Comparison of ENCODE assay signal across 22 cellular contexts in the genomic region with DNA sequence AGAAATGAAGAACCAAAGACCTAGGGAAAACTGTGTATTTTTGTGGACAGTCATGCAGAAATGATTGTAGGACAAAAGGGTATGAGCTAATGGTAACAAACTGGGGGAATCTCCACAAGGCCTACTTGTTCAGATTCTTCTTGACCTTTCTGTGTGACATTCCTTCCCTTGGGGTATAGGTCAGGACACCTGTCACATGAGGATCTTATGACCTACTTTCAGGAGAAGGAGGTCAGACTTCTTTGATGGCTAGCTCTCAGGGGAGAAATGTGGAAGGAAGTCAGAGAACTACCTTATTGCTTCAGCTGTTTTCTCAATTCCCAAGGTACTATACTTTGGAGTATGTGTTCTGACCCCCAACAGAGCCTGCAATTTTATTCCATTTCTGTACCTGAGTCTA.
"Had no signal": no experiment of that assay in that cellular context is flagged by ENCODE, and none has a peak within 500 bp of the region (broad histone marks: within the 10 kb centered on the region; RNA-seq: fewer than 3 reads in every experiment).

No MANE protein-coding gene starts in this region.

- H3K9me3 ChIP-seq: esophagus squamous epithelium, lower lobe of right lung, pancreas, right lobe of liver, testis, tibial artery, upper lobe of left lung had no signal

- H3K27ac ChIP-seq: coronary artery, esophagus squamous epithelium, lower lobe of right lung, pancreas, right lobe of liver, testis, tibial artery, upper lobe of left lung had no signal

- FAIRE-seq: endothelial cell of umbilical vein, keratinocyte, pancreas, small intestine, urothelium cell line had no signal

- H3K27me3 ChIP-seq: esophagus squamous epithelium, pancreas, right lobe of liver, testis, tibial artery, upper lobe of left lung had no signal

- H3K9me3 Mint-ChIP-seq: naive thymus-derived CD8-positive, alpha-beta T cell had no signal

- H3K27ac Mint-ChIP-seq: naive thymus-derived CD8-positive, alpha-beta T cell had no signal

- DNase-seq: dermis blood vessel endothelial cell; effector memory CD4-positive, alpha-beta T cell; esophagus squamous epithelium; left ventricle myocardium superior; lower lobe of right lung; naive thymus-derived CD8-positive, alpha-beta T cell; occipital lobe; pancreas; right lobe of liver; small intestine; stimulated activated CD4-positive, alpha-beta T cell treated with anti-CD3 and anti-CD28 coated beads, Interleukin-15, amount 100 ng/mL, for 24 hours; stimulated activated CD4-positive, alpha-beta T cell treated with anti-CD3 and anti-CD28 coated beads, Interleukin-4, amount 100 ng/mL, for 1 hour; stimulated activated CD8-positive, alpha-beta memory T cell treated with anti-CD3 and anti-CD28 coated beads, Interleukin-4, amount 100 ng/mL, for 48 hours; stimulated activated naive CD8-positive, alpha-beta T cell treated with anti-CD3 and anti-CD28 coated beads, Interleukin-15, Interleukin-2, amounts not matched to agents 100 U/mL and 50 U/mL, for 24 hours; substantia nigra; testis; tibial artery; upper lobe of left lung had no signal

- H3K36me3 Mint-ChIP-seq: naive thymus-derived CD8-positive, alpha-beta T cell had no signal

- H3K36me3 ChIP-seq: esophagus squamous epithelium, lower lobe of right lung, pancreas, right lobe of liver, tibial artery, upper lobe of left lung had no signal

- H3K4me3 Mint-ChIP-seq: naive thymus-derived CD8-positive, alpha-beta T cell had no signal

- H3K4me3 ChIP-seq: coronary artery, esophagus squamous epithelium, lower lobe of right lung, pancreas, right lobe of liver, testis, tibial artery, upper lobe of left lung had no signal
